In the genomic region with DNA sequence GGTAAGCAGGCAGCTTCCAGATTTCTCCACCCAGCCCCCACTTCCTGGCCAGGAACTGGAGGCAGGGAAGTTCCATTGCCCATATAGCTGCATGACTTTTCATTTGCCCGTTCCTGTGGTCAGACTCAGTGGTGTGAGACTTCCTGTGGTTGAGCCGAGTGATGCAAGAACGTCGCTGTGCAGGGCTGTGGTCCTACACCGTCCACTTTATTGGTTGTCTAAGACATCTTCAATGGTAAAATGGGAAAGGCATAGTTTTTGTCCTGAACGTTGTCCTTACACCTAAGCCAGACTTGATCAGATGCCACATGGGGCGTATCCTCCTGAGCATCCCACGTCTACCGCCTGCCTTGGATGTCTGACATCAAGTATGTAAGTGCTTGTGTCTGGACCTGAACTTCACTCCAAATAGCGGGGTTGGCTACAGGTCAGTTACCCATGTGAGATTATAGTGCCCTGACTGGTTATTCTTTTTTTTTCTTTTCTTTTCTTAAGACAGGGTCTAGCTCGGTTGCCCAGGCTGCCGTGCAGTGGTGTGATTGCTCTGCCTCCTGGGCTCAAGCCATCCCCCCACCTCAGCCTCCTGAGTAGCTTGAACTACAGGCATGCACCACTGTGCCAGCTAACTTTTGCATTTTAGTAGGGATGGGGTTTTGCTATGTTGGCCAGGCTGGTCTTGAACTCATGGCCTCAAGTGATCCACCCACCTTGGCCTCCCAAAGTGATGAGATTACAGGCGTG, we compare ENCODE assay signal across 1 cellular context.
TF ChIP-seq lines count a peak whose summit lies in the region.

No MANE protein-coding gene starts in this region.

TF ChIP-seq in GM12878, 131 proteins besides CTCF, POLR2A, EP300 and RAD21 (continued from another document and continues in another):
- TF ChIP-seq, protein P1, sequence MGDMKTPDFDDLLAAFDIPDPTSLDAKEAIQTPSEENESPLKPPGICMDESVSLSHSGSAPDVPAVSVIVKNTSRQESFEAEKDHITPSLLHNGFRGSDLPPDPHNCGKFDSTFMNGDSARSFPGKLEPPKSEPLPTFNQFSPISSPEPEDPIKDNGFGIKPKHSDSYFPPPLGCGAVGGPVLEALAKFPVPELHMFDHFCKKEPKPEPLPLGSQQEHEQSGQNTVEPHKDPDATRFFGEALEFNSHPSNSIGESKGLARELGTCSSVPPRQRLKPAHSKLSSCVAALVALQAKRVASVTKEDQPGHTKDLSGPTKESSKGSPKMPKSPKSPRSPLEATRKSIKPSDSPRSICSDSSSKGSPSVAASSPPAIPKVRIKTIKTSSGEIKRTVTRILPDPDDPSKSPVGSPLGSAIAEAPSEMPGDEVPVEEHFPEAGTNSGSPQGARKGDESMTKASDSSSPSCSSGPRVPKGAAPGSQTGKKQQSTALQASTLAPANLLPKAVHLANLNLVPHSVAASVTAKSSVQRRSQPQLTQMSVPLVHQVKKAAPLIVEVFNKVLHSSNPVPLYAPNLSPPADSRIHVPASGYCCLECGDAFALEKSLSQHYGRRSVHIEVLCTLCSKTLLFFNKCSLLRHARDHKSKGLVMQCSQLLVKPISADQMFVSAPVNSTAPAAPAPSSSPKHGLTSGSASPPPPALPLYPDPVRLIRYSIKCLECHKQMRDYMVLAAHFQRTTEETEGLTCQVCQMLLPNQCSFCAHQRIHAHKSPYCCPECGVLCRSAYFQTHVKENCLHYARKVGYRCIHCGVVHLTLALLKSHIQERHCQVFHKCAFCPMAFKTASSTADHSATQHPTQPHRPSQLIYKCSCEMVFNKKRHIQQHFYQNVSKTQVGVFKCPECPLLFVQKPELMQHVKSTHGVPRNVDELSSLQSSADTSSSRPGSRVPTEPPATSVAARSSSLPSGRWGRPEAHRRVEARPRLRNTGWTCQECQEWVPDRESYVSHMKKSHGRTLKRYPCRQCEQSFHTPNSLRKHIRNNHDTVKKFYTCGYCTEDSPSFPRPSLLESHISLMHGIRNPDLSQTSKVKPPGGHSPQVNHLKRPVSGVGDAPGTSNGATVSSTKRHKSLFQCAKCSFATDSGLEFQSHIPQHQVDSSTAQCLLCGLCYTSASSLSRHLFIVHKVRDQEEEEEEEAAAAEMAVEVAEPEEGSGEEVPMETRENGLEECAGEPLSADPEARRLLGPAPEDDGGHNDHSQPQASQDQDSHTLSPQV (IDR thresholded peaks at IDR 0.05): no peak
- peak; percentile 67; the same call in 1 of the 2 replicates for TF ChIP-seq NBN (IDR thresholded peaks at IDR 0.05)
- 0 out of 2 replicates have a peak, but pooled peaks have one; percentile 52 for TF ChIP-seq JUND (IDR thresholded peaks at IDR 0.05; ENCODE audit: low read depth, low read length)
- TF ChIP-seq RBBP5 (conservative IDR thresholded peaks at IDR 0.05): no peak
- TF ChIP-seq, protein P2, sequence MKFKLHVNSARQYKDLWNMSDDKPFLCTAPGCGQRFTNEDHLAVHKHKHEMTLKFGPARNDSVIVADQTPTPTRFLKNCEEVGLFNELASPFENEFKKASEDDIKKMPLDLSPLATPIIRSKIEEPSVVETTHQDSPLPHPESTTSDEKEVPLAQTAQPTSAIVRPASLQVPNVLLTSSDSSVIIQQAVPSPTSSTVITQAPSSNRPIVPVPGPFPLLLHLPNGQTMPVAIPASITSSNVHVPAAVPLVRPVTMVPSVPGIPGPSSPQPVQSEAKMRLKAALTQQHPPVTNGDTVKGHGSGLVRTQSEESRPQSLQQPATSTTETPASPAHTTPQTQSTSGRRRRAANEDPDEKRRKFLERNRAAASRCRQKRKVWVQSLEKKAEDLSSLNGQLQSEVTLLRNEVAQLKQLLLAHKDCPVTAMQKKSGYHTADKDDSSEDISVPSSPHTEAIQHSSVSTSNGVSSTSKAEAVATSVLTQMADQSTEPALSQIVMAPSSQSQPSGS (IDR thresholded peaks at IDR 0.05; ENCODE audit: low read length): peak; percentile 86
- TF ChIP-seq TCF7 (IDR thresholded peaks at IDR 0.05; ENCODE audit: borderline replicate concordance): no peak
- TF ChIP-seq, protein P3, sequence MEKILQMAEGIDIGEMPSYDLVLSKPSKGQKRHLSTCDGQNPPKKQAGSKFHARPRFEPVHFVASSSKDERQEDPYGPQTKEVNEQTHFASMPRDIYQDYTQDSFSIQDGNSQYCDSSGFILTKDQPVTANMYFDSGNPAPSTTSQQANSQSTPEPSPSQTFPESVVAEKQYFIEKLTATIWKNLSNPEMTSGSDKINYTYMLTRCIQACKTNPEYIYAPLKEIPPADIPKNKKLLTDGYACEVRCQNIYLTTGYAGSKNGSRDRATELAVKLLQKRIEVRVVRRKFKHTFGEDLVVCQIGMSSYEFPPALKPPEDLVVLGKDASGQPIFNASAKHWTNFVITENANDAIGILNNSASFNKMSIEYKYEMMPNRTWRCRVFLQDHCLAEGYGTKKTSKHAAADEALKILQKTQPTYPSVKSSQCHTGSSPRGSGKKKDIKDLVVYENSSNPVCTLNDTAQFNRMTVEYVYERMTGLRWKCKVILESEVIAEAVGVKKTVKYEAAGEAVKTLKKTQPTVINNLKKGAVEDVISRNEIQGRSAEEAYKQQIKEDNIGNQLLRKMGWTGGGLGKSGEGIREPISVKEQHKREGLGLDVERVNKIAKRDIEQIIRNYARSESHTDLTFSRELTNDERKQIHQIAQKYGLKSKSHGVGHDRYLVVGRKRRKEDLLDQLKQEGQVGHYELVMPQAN (conservative IDR thresholded peaks at IDR 0.05): no peak
- TF ChIP-seq ASH2L (IDR thresholded peaks at IDR 0.05; ENCODE audit: borderline replicate concordance, low read depth): 0 out of 2 replicates have a peak, but pooled peaks have one; percentile 71
- TF ChIP-seq, protein P4, sequence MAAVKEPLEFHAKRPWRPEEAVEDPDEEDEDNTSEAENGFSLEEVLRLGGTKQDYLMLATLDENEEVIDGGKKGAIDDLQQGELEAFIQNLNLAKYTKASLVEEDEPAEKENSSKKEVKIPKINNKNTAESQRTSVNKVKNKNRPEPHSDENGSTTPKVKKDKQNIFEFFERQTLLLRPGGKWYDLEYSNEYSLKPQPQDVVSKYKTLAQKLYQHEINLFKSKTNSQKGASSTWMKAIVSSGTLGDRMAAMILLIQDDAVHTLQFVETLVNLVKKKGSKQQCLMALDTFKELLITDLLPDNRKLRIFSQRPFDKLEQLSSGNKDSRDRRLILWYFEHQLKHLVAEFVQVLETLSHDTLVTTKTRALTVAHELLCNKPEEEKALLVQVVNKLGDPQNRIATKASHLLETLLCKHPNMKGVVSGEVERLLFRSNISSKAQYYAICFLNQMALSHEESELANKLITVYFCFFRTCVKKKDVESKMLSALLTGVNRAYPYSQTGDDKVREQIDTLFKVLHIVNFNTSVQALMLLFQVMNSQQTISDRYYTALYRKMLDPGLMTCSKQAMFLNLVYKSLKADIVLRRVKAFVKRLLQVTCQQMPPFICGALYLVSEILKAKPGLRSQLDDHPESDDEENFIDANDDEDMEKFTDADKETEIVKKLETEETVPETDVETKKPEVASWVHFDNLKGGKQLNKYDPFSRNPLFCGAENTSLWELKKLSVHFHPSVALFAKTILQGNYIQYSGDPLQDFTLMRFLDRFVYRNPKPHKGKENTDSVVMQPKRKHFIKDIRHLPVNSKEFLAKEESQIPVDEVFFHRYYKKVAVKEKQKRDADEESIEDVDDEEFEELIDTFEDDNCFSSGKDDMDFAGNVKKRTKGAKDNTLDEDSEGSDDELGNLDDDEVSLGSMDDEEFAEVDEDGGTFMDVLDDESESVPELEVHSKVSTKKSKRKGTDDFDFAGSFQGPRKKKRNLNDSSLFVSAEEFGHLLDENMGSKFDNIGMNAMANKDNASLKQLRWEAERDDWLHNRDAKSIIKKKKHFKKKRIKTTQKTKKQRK (IDR thresholded peaks at IDR 0.05; ENCODE audit: low read depth, low read length): no peak
- TF ChIP-seq IKZF2 (IDR thresholded peaks at IDR 0.05): peak; percentile 99
- TF ChIP-seq, protein P5, sequence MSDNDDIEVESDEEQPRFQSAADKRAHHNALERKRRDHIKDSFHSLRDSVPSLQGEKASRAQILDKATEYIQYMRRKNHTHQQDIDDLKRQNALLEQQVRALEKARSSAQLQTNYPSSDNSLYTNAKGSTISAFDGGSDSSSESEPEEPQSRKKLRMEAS (IDR thresholded peaks at IDR 0.05; ENCODE audit: low read depth, low read length): no peak
- TF ChIP-seq RFX5 (IDR thresholded peaks at IDR 0.05; ENCODE audit: low read depth, low read length): no peak
- peak; percentile 93 for TF ChIP-seq MEF2A (IDR thresholded peaks at IDR 0.05; ENCODE audit: insufficient read depth, low read depth, low read length)
- TF ChIP-seq, protein P6, sequence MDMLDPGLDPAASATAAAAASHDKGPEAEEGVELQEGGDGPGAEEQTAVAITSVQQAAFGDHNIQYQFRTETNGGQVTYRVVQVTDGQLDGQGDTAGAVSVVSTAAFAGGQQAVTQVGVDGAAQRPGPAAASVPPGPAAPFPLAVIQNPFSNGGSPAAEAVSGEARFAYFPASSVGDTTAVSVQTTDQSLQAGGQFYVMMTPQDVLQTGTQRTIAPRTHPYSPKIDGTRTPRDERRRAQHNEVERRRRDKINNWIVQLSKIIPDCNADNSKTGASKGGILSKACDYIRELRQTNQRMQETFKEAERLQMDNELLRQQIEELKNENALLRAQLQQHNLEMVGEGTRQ (IDR thresholded peaks at IDR 0.05; ENCODE audit: borderline replicate concordance, low read depth, low read length): no peak; the same call in 1 of the 2 replicates
- no peak for TF ChIP-seq SREBF2 (IDR thresholded peaks at IDR 0.05; ENCODE audit: low read length)
- no peak for TF ChIP-seq SIN3A (IDR thresholded peaks at IDR 0.05; ENCODE audit: low read depth, low read length)
- TF ChIP-seq, protein P7, sequence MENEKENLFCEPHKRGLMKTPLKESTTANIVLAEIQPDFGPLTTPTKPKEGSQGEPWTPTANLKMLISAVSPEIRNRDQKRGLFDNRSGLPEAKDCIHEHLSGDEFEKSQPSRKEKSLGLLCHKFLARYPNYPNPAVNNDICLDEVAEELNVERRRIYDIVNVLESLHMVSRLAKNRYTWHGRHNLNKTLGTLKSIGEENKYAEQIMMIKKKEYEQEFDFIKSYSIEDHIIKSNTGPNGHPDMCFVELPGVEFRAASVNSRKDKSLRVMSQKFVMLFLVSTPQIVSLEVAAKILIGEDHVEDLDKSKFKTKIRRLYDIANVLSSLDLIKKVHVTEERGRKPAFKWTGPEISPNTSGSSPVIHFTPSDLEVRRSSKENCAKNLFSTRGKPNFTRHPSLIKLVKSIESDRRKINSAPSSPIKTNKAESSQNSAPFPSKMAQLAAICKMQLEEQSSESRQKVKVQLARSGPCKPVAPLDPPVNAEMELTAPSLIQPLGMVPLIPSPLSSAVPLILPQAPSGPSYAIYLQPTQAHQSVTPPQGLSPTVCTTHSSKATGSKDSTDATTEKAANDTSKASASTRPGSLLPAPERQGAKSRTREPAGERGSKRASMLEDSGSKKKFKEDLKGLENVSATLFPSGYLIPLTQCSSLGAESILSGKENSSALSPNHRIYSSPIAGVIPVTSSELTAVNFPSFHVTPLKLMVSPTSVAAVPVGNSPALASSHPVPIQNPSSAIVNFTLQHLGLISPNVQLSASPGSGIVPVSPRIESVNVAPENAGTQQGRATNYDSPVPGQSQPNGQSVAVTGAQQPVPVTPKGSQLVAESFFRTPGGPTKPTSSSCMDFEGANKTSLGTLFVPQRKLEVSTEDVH (IDR thresholded peaks at IDR 0.05; ENCODE audit: low read depth, partially characterized antibody): no peak
- peak; percentile 84 for TF ChIP-seq BHLHE40 (IDR thresholded peaks at IDR 0.05; ENCODE audit: borderline replicate concordance in 1 of 2, low read depth in 2 of 2, low read length in 1 of 2)
- TF ChIP-seq, protein P8, sequence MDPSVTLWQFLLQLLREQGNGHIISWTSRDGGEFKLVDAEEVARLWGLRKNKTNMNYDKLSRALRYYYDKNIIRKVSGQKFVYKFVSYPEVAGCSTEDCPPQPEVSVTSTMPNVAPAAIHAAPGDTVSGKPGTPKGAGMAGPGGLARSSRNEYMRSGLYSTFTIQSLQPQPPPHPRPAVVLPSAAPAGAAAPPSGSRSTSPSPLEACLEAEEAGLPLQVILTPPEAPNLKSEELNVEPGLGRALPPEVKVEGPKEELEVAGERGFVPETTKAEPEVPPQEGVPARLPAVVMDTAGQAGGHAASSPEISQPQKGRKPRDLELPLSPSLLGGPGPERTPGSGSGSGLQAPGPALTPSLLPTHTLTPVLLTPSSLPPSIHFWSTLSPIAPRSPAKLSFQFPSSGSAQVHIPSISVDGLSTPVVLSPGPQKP (IDR thresholded peaks at IDR 0.05; ENCODE audit: low read depth, low read length): 0 out of 2 replicates have a peak, but pooled peaks have one; percentile 43
- peak in 1 of 2 experiments; percentile 80; a peak in 1 of 3 replicates for TF ChIP-seq EGR1 (IDR thresholded peaks at IDR 0.05; ENCODE audit: borderline replicate concordance in 1 of 2, low read depth in 2 of 2, low read length in 2 of 2)
- TF ChIP-seq RELA (IDR thresholded peaks at IDR 0.05; ENCODE audit: borderline replicate concordance, partially characterized antibody): peak; percentile 51
- TF ChIP-seq, protein P9, sequence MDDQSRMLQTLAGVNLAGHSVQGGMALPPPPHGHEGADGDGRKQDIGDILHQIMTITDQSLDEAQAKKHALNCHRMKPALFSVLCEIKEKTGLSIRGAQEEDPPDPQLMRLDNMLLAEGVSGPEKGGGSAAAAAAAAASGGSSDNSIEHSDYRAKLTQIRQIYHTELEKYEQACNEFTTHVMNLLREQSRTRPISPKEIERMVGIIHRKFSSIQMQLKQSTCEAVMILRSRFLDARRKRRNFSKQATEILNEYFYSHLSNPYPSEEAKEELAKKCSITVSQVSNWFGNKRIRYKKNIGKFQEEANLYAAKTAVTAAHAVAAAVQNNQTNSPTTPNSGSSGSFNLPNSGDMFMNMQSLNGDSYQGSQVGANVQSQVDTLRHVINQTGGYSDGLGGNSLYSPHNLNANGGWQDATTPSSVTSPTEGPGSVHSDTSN (IDR thresholded peaks at IDR 0.05; ENCODE audit: insufficient replicate concordance, low read depth, low read length): peak; percentile 20
- TF ChIP-seq ZNF622 (IDR thresholded peaks at IDR 0.05): no peak
- TF ChIP-seq MTA3 (IDR thresholded peaks at IDR 0.05; ENCODE audit: borderline replicate concordance, low read length): peak; percentile 98
- peak; percentile 98 for TF ChIP-seq CBFB (IDR thresholded peaks at IDR 0.05; ENCODE audit: low read depth)
- TF ChIP-seq NFYA (IDR thresholded peaks at IDR 0.05; ENCODE audit: borderline replicate concordance, low read depth, low read length): no peak
- TF ChIP-seq SRF (IDR thresholded peaks at IDR 0.05; ENCODE audit: low read depth in 2 of 2, low read length in 2 of 2): peak in 1 of 2 experiments; percentile 68; a peak in 2 of 4 replicates
- TF ChIP-seq YBX1 (IDR thresholded peaks at IDR 0.05): no peak
- peak; percentile 34; the same call in 1 of the 2 replicates for TF ChIP-seq TARDBP (IDR thresholded peaks at IDR 0.05; ENCODE audit: borderline replicate concordance)
- TF ChIP-seq SUPT20H (IDR thresholded peaks at IDR 0.05; ENCODE audit: borderline replicate concordance, control insufficient read depth, low read depth, low read length): no peak
- peak; percentile 61 for TF ChIP-seq NR2F1 (conservative IDR thresholded peaks at IDR 0.05)
- peak in 1 of 2 experiments; percentile 99; a peak in 2 of 4 replicates for TF ChIP-seq ETV6 (conservative IDR thresholded peaks at IDR 0.05 in 1 of 2, IDR thresholded peaks at IDR 0.05 in 1 of 2; ENCODE audit: borderline replicate concordance in 1 of 2, low read depth in 1 of 2)
- TF ChIP-seq HDAC2 (IDR thresholded peaks at IDR 0.05): no peak
- TF ChIP-seq, protein P10, sequence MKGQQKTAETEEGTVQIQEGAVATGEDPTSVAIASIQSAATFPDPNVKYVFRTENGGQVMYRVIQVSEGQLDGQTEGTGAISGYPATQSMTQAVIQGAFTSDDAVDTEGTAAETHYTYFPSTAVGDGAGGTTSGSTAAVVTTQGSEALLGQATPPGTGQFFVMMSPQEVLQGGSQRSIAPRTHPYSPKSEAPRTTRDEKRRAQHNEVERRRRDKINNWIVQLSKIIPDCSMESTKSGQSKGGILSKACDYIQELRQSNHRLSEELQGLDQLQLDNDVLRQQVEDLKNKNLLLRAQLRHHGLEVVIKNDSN (IDR thresholded peaks at IDR 0.05; ENCODE audit: borderline replicate concordance, extremely low read length, insufficient read depth, low read depth, low read length): no peak
- TF ChIP-seq HCFC1 (IDR thresholded peaks at IDR 0.05; ENCODE audit: low read length): no peak
